In genomic region chr9:5494765-5495164, GRCh38 we compare ENCODE assay signal across 1 cellular context. TPM values are rescaled to one million over a fixed set of nuclear protein-coding genes. Genes with fewer than 3 reads are reported as not detected.
"Had no signal": no experiment of that assay in that cellular context is flagged by ENCODE, and none has a peak within 500 bp of the region (broad histone marks: within the 10 kb centered on the region; RNA-seq: fewer than 3 reads in every experiment).

No MANE protein-coding gene starts in this region.

RNA-seq across cellular contexts. Expression of gene PDCD1LG2, which starts 15.6 kb away (rescaled TPM):
- total RNA-seq: neural crest cell had no signal

RNA-seq across cellular contexts. Expression of gene CD274, which starts 44.4 kb away (rescaled TPM):
- total RNA-seq: neural crest cell had no signal
